In genomic region chr2:14901740-14902139, GRCh38 we compare ENCODE assay signal across 20 cellular contexts.
"Had no signal": no experiment of that assay in that cellular context is flagged by ENCODE, and none has a peak within 500 bp of the region (broad histone marks: within the 10 kb centered on the region; RNA-seq: fewer than 3 reads in every experiment).

No MANE protein-coding gene starts in this region.

- H3K4me3 ChIP-seq: esophagus muscularis mucosa, heart left ventricle, lung, uterus had no signal

- H3K27ac ChIP-seq: epithelial cell of prostate, esophagus muscularis mucosa, heart left ventricle, neutrophil, uterus had no signal

- H3K36me3 ChIP-seq: esophagus muscularis mucosa, heart left ventricle, neutrophil, uterus had no signal

- H3K9me3 ChIP-seq: esophagus muscularis mucosa, heart left ventricle, neutrophil, uterus had no signal

- ATAC-seq: effector memory CD8-positive, alpha-beta T cell; heart left ventricle; left colon; left ventricle myocardium superior; naive thymus-derived CD4-positive, alpha-beta T cell had no signal

- H3K27me3 ChIP-seq: esophagus muscularis mucosa, heart left ventricle, neutrophil, uterus had no signal

- DNase-seq: effector memory CD8-positive, alpha-beta T cell; foreskin melanocyte; heart left ventricle; hippocampal formation; left colon; left ventricle myocardium superior; mesendoderm; naive thymus-derived CD4-positive, alpha-beta T cell; nephron progenitor cell; posterior cingulate gyrus; small intestine; stimulated activated CD4-positive, alpha-beta T cell treated with anti-CD3 and anti-CD28 coated beads, Interleukin-2, amount 100 ng/mL, for 48 hours; stimulated activated naive CD4-positive, alpha-beta T cell treated with Interleukin-2 at 50 U/mL for 16 hours; trophoblast cell; uterus had no signal

- H3K4me1 ChIP-seq: esophagus muscularis mucosa, heart left ventricle, uterus had no signal

- FAIRE-seq: colon, small intestine had no signal
